In genomic region chr5:71792041-71792440, GRCh38 we compare ENCODE assay signal across 1 cellular context.
DNase-seq lines count a peak whose midpoint lies in the region; ATAC-seq, FAIRE-seq and TF ChIP-seq lines count a peak whose summit lies in the region.
"Not testable (repeated sequence)": the region's sequence is repeated elsewhere in the genome, so short reads cannot be mapped to it uniquely, and the experiment has no call there.

No MANE protein-coding gene starts in this region.

- H3K4me3 ChIP-seq in K562 = not testable (repeated sequence)

- not testable (repeated sequence) for H4K20me1 ChIP-seq in K562 (replicated peaks; ENCODE audit: control insufficient read depth, insufficient read depth, low read length)

- not testable (repeated sequence) for TF ChIP-seq RAD21 in K562 (CRISPR knock-in tag; conservative IDR thresholded peaks at IDR 0.05 in 1 of 2, IDR thresholded peaks at IDR 0.05 in 1 of 2)

- H3K4me2 ChIP-seq in K562 (ENCODE audit: insufficient read depth, low read length) = not testable (repeated sequence)

- not testable (repeated sequence) for FAIRE-seq in K562 (lab: Jason Lieb, UNC)

- CTCF ChIA-PET in K562 (lab: Yijun Ruan, JAX; ENCODE audit: low intra/inter-chr PET ratio) = not testable (repeated sequence)

- in situ Hi-C loops in K562 (cut with MboI) = loop anchor here (25.0 kb wide), 1 partner anchor 520 kb away; the partner anchor contains the start of genes MRPS27 and PTCD2

- TF ChIP-seq POLR2A in K562 (conservative IDR thresholded peaks at IDR 0.05) = not testable (repeated sequence)

- H3K9me1 ChIP-seq in K562 (ENCODE audit: control insufficient read depth, insufficient read depth, low read length) = not testable (repeated sequence)

- POLR2A ChIA-PET in K562 (lab: Yijun Ruan, JAX) = not testable (repeated sequence)

- TF ChIP-seq CTCF in K562 (IDR thresholded peaks at IDR 0.05 in 2 of 3, conservative IDR thresholded peaks at IDR 0.05 in 1 of 3; ENCODE audit: insufficient read depth in 2 of 3, low read depth in 1 of 3, low read length in 3 of 3) = not testable (repeated sequence)

- not testable (repeated sequence) for H3K79me2 ChIP-seq in K562 (ENCODE audit: control insufficient read depth, insufficient read depth, low read length)

- intact Hi-C loops in K562 (cut with micrococcal nuclease) = not testable (repeated sequence)

- not testable (repeated sequence) for TF ChIP-seq EP300 in K562 (IDR thresholded peaks at IDR 0.05; ENCODE audit: low read length)

- H3K9me3 ChIP-seq in K562 (replicated peaks; ENCODE audit: control insufficient read depth, insufficient read depth, low read depth, low read length) = not testable (repeated sequence)

- not testable (repeated sequence) for H3K4me1 ChIP-seq in K562 (replicated peaks in 1 of 2; ENCODE audit: control insufficient read depth in 2 of 2, insufficient read depth in 2 of 2, low read length in 2 of 2)

- 3% methylated on average over 2 of the region's 2 CpGs for WGBS in K562 (ENCODE audit: insufficient coverage, low coverage, missing lambda C conversion rate)

- H3K9ac ChIP-seq in K562 (ENCODE audit: insufficient read depth in 1 of 2, low read depth in 2 of 2, low read length in 2 of 2) = not testable (repeated sequence)

- DNase-seq in K562 (ENCODE audit: extremely low read depth in 1 of 4, low spot score in 3 of 4) = not testable (repeated sequence)

- not testable (repeated sequence) for H3K27ac ChIP-seq in K562 (ENCODE audit: extremely low read depth, low read depth, low read length)

- H3K27me3 ChIP-seq in K562 (ENCODE audit: control insufficient read depth in 2 of 2, insufficient read depth in 2 of 2, low read length in 2 of 2) = not testable (repeated sequence)

- not testable (repeated sequence) for H3K36me3 ChIP-seq in K562 (ENCODE audit: control insufficient read depth, insufficient read depth, low read length)

- not testable (repeated sequence) for ATAC-seq in K562

- BruUV-seq in K562 (replicated peaks; lab: Mats Ljungman, UMichigan) = not testable (repeated sequence)

- H2AFZ ChIP-seq in K562 (ENCODE audit: low read depth, low read length) = not testable (repeated sequence)

TF ChIP-seq in K562, 482 proteins besides CTCF, POLR2A, EP300 and RAD21:
- TF ChIP-seq ZNF354B (CRISPR knock-in tag; IDR thresholded peaks at IDR 0.05) (peak; percentile 89), ZNF507 (tag; conservative IDR thresholded peaks at IDR 0.05) (peak; percentile 97)
